In the genomic region with DNA sequence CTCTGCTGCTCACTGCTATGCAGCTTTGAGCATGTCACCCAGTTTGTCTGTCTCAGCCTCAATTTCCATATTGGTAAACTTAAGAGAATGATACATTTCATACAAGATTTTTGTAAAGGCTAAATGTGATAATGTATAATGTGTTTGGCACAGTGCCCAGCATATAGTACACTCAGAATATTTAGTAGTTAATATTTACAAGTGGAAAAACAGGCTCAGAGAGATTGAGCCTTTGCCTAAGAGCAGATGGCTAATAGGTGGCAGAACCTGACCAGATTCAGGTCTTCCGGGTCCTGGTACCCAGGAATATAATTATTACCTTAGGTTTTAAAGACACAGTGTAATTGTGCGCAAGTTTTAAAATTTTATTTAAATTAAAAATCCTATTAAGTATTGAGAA, we compare ENCODE assay signal across 20 cellular contexts.
"Had no signal": no experiment of that assay in that cellular context is flagged by ENCODE, and none has a peak within 500 bp of the region (broad histone marks: within the 10 kb centered on the region; RNA-seq: fewer than 3 reads in every experiment).

No MANE protein-coding gene starts in this region.

- ATAC-seq: activated CD8-positive, alpha-beta T cell treated with anti-CD3 and anti-CD28 coated beads, Interleukin-2, amount 10 ng/mL, durations not matched to agents 7 days and 5 days; gastroesophageal sphincter; left ventricle myocardium superior; naive thymus-derived CD8-positive, alpha-beta T cell; stimulated activated naive B cell treated with anti-CD40 and anti-IgM and Interleukin-4, amounts not matched to agents 10 μg/mL and 1 μg/mL and 100 μg/mL, for 72 hours had no signal

- DNase-seq: activated CD4-positive, alpha-beta T cell treated with anti-CD3 and anti-CD28 coated beads, Interleukin-2, amount 10 ng/mL, durations not matched to agents 24 days and 14 days; activated CD4-positive, CD25-positive, alpha-beta regulatory T cell; activated CD8-positive, alpha-beta memory T cell treated with anti-CD3 and anti-CD28 coated beads, Interleukin-2, amount 50 U/mL, for 48 hours; activated CD8-positive, alpha-beta T cell treated with anti-CD3 and anti-CD28 coated beads, Interleukin-2, amount 10 ng/mL, durations not matched to agents 7 days and 5 days; activated gamma-delta T cell treated with Interleukin-2 at 50 U/mL for 16 hours; amniotic stem cell; dorsolateral prefrontal cortex; endodermal cell; erythroblast; islet precursor cell; left ventricle myocardium superior; mesenchymal stem cell; naive thymus-derived CD8-positive, alpha-beta T cell; retina; stimulated activated CD4-positive, alpha-beta T cell treated with anti-CD3 and anti-CD28 coated beads, Interleukin-15, amount 100 ng/mL, for 24 hours; stimulated activated CD4-positive, alpha-beta T cell treated with anti-CD3 and anti-CD28 coated beads, Interleukin-4, amount 100 ng/mL, for 1 hour; stimulated activated naive B cell treated with anti-CD40 and anti-IgM and Interleukin-4, amounts not matched to agents 10 μg/mL and 1 μg/mL and 100 μg/mL, for 72 hours; thyroid gland; uterus had no signal
